In the genomic region with DNA sequence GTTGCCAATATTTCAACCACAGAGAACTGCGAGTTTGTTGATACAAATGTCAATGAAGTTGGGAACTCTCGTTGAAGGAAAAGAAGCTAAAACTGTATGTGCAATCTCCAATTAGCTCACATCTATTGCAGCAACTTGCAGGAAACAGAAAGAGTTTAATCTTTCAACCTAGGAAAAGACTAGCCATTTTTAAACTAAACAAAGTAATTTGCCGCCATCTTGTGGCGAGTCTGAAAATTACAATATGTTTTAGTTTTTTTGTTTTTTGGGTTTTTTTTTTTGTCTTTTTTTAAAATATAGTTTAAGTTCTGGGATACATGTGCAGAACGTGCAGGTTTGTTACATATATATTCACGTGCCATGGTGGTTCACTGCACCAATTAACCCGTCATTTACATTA, we compare ENCODE assay signal across 9 cellular contexts.
DNase-seq lines count a peak whose midpoint lies in the region; ATAC-seq and TF ChIP-seq lines count a peak whose summit lies in the region.
"Had no signal": no experiment of that assay in that cellular context is flagged by ENCODE, and none has a peak within 500 bp of the region (broad histone marks: within the 10 kb centered on the region; RNA-seq: fewer than 3 reads in every experiment).

No MANE protein-coding gene starts in this region.

- H3K4me3 ChIP-seq in AG04450 (ENCODE audit: low read depth, low read length) = no peak overlapping the region
- no peak overlapping the region for H3K4me3 ChIP-seq in epithelial cell of proximal tubule (ENCODE audit: low read depth, low read length)
- no peak overlapping the region for H3K4me3 ChIP-seq in smooth muscle cell

- no peak for DNase-seq in AG04450 (ENCODE audit: low read depth, low spot score)
- no peak for DNase-seq in GM10248 (ENCODE audit: extremely low spot score)
- peak; percentile 16 for DNase-seq in NOMO-1 treated with DMSO at 0.1 percent for 48 hours (lab: John Stamatoyannopoulos, UW; ENCODE audit: unreplicated experiment)
- DNase-seq in epithelial cell of proximal tubule (ENCODE audit: low read depth) = no peak
- DNase-seq in smooth muscle cell (lab: John Stamatoyannopoulos, UW; ENCODE audit: unreplicated experiment) = no peak
- DNase-seq in 8988T = no peak

- CTCF ChIA-PET in AG04450 (lab: Charles Lee) (interaction anchor here (0.6 to 1.2 kb wide), 4 partner anchors 25 to 189 kb away, joined by 3 to 5 read pairs (median 3); no protein-coding TSS in a partner anchor), GM10248 (lab: Yijun Ruan, JAX) (interaction anchor here (0.8 kb wide), 1 partner anchor 11 kb away, joined by 4 read pairs; no protein-coding TSS in a partner anchor)

- no peak overlapping the region for H3K4me2 ChIP-seq in smooth muscle cell

- ATAC-seq in HG03108 (IDR thresholded peaks at IDR 0.05; ENCODE audit: unreplicated experiment) (no peak), HG03520 (IDR thresholded peaks at IDR 0.05; ENCODE audit: unreplicated experiment) (no peak)

- H3K79me2 ChIP-seq in smooth muscle cell (ENCODE audit: low read depth) = no peaks in the 10 kb centered on the region

- no peak overlapping the region for H3K27ac ChIP-seq in AG04450 (ENCODE audit: low read depth, low read length)
- H3K27ac ChIP-seq in smooth muscle cell (ENCODE audit: low read depth) = no peak overlapping the region
- H3K27ac ChIP-seq: HL-60 had no signal

- H3K36me3 ChIP-seq in smooth muscle cell (ENCODE audit: low read depth) = no peaks in the 10 kb centered on the region

- peaks cover 5% of the 10 kb centered on the region for H3K4me1 ChIP-seq in smooth muscle cell (ENCODE audit: low read depth)

- POLR2A ChIA-PET in AG04450 (lab: Yijun Ruan, JAX) = no interaction called here
- POLR2A ChIA-PET in GM10248 (lab: Yijun Ruan, JAX) = no interaction called here

- 3% methylated on average over 7 of the region's 7 CpGs for WGBS in smooth muscle cell (ENCODE audit: low lambda C conversion rate)

- H2AFZ ChIP-seq in smooth muscle cell (ENCODE audit: low read depth) = peak overlapping the region; percentile 92

- H3K27me3 ChIP-seq in AG04450 (ENCODE audit: control insufficient read depth, insufficient read depth, low read length) (no peaks in the 10 kb centered on the region), smooth muscle cell (ENCODE audit: low read depth) (no peaks in the 10 kb centered on the region)

- no peaks in the 10 kb centered on the region for H4K20me1 ChIP-seq in smooth muscle cell (ENCODE audit: low read depth)

- H3F3A ChIP-seq in smooth muscle cell (ENCODE audit: low read depth) = no peaks in the 10 kb centered on the region

- peak; percentile 39 for TF ChIP-seq CTCF in AG04450 (IDR thresholded peaks at IDR 0.05; ENCODE audit: low read depth, low read length)
- peak; percentile 59 for TF ChIP-seq CTCF in GM10248 (IDR thresholded peaks at IDR 0.05; ENCODE audit: control extremely low read depth, extremely low read depth, low read depth, missing control alignments)
- TF ChIP-seq CTCF in epithelial cell of proximal tubule (conservative IDR thresholded peaks at IDR 0.05; ENCODE audit: low read depth, low read length) = peak; percentile 48
- peak; percentile 71 for TF ChIP-seq CTCF in smooth muscle cell (IDR thresholded peaks at IDR 0.05; ENCODE audit: borderline replicate concordance, insufficient read depth, poor library complexity, severe bottlenecking)

- no peak overlapping the region for H3K9ac ChIP-seq in smooth muscle cell (ENCODE audit: low read depth)

- H3K9me3 ChIP-seq in AG04450 (ENCODE audit: control insufficient read depth, insufficient read depth, low read length) = peaks cover 10% of the 10 kb centered on the region
- no peaks in the 10 kb centered on the region for H3K9me3 ChIP-seq in smooth muscle cell (replicated peaks; ENCODE audit: low read depth)
